In the genomic region with DNA sequence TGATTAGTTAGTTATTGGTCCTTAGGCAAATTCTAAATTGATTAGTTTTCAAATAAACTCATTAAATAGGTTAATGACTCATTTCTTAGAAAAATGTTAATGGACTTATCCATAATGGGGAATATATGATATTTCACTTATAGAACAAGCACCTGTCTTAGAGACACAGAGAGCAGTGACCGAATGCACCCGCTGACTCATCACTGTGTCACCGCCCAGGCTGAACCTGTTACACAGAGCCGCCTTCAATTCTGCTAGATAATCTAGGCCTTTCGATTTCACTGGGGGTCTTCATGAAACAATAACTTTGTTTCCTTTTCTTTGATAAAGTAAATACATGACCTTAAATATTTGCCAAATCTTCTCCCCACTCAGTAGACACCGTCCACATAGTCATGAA, we compare ENCODE assay signal across 19 cellular contexts. TPM values are rescaled to one million over a fixed set of nuclear protein-coding genes. Genes with fewer than 3 reads are reported as not detected.
A peak's percentile ranks its signal among the peaks of the same experiment; 100 is the strongest.
DNase-seq lines count a peak whose midpoint lies in the region; TF ChIP-seq lines count a peak whose summit lies in the region.
"Had no signal": no experiment of that assay in that cellular context is flagged by ENCODE, and none has a peak within 500 bp of the region (broad histone marks: within the 10 kb centered on the region; RNA-seq: fewer than 3 reads in every experiment).

No MANE protein-coding gene starts in this region.

- no peaks in the 10 kb centered on the region for H3K36me3 Mint-ChIP-seq in activated CD4-positive, alpha-beta T cell treated with anti-CD3 and anti-CD28 coated beads, Interleukin-2, amount 10 ng/mL, durations not matched to agents 24 days and 14 days (ENCODE audit: low read depth)
- peaks cover 11% of the 10 kb centered on the region for H3K36me3 Mint-ChIP-seq in activated T-helper 2 cell treated with anti-CD3 and anti-CD28 coated beads, Interferon-gamma antibody, Interleukin-2, Interleukin-4, amounts not matched to agents 10 μg/mL and 5 μg/mL and 100 μg/mL, durations not matched to agents 14 hours and 24 hours and 36 hours (ENCODE audit: low read depth)
- H3K36me3 Mint-ChIP-seq: natural killer cell treated with Interleukin-12 subunit alpha and Interleukin-12 subunit beta and Interleukin-15 and Interleukin-18, amount 100 ng/mL, for 72 hours had no signal

- H3K9me3 Mint-ChIP-seq in activated CD4-positive, alpha-beta T cell treated with anti-CD3 and anti-CD28 coated beads, Interleukin-2, amount 10 ng/mL, durations not matched to agents 24 days and 14 days: no peaks in the 10 kb centered on the region
- H3K9me3 Mint-ChIP-seq in activated T-helper 2 cell treated with anti-CD3 and anti-CD28 coated beads, Interferon-gamma antibody, Interleukin-2, Interleukin-4, amounts not matched to agents 10 μg/mL and 5 μg/mL and 100 μg/mL, durations not matched to agents 14 hours and 24 hours and 36 hours: no peaks in the 10 kb centered on the region
- H3K9me3 Mint-ChIP-seq: activated naive CD4-positive, alpha-beta T cell treated with anti-CD3 and anti-CD28 coated beads, Interleukin-2, amount 10 ng/mL, durations not matched to agents 7 days and 5 days; natural killer cell treated with Interleukin-12 subunit alpha and Interleukin-12 subunit beta and Interleukin-15 and Interleukin-18, amount 100 ng/mL, for 72 hours; T-helper 2 cell treated with Interferon-gamma antibody and Interleukin-4, amounts not matched to agents 5 μg/mL and 100 μg/mL, for 36 hours had no signal

- H3K27ac ChIP-seq in neutrophil: peak overlapping the region; percentile 11
- H3K27ac ChIP-seq: suprapubic skin had no signal

- intact Hi-C loops in activated CD4-positive, alpha-beta T cell treated with anti-CD3 and anti-CD28 coated beads, Interleukin-2, amount 10 ng/mL, durations not matched to agents 24 days and 14 days (cut with micrococcal nuclease): no loop called here
- intact Hi-C loops in activated T-helper 2 cell treated with anti-CD3 and anti-CD28 coated beads, Interferon-gamma antibody, Interleukin-2, Interleukin-4, amounts not matched to agents 10 μg/mL and 5 μg/mL and 100 μg/mL, durations not matched to agents 14 hours and 24 hours and 36 hours (cut with micrococcal nuclease): no loop called here

- peaks cover 37 to 44% of the 10 kb centered on the region in 2 experiments for H3K4me1 ChIP-seq in neutrophil (ENCODE audit: control insufficient read depth in 1 of 2, insufficient read depth in 1 of 2, low read depth in 1 of 2, low read length in 1 of 2)
- peaks cover 5% of the 10 kb centered on the region for H3K4me1 ChIP-seq in HAP-1

- H3K27ac Mint-ChIP-seq in activated CD4-positive, alpha-beta T cell treated with anti-CD3 and anti-CD28 coated beads, Interleukin-2, amount 10 ng/mL, durations not matched to agents 24 days and 14 days: no peak overlapping the region
- H3K27ac Mint-ChIP-seq in activated T-helper 2 cell treated with anti-CD3 and anti-CD28 coated beads, Interferon-gamma antibody, Interleukin-2, Interleukin-4, amounts not matched to agents 10 μg/mL and 5 μg/mL and 100 μg/mL, durations not matched to agents 14 hours and 24 hours and 36 hours: peak overlapping the region; percentile 21
- H3K27ac Mint-ChIP-seq: activated naive CD4-positive, alpha-beta T cell treated with anti-CD3 and anti-CD28 coated beads, Interleukin-2, amount 10 ng/mL, durations not matched to agents 7 days and 5 days; natural killer cell treated with Interleukin-12 subunit alpha and Interleukin-12 subunit beta and Interleukin-15 and Interleukin-18, amount 100 ng/mL, for 72 hours; T-helper 2 cell treated with Interferon-gamma antibody and Interleukin-4, amounts not matched to agents 5 μg/mL and 100 μg/mL, for 36 hours had no signal

- in situ Hi-C loops in HAP-1 (cut with MboI; ENCODE audit: low sequenced_read_pairs): no loop called here

- peaks cover 20% of the 10 kb centered on the region for H3K4me1 Mint-ChIP-seq in activated CD4-positive, alpha-beta T cell treated with anti-CD3 and anti-CD28 coated beads, Interleukin-2, amount 10 ng/mL, durations not matched to agents 24 days and 14 days
- peaks cover 32% of the 10 kb centered on the region for H3K4me1 Mint-ChIP-seq in activated T-helper 2 cell treated with anti-CD3 and anti-CD28 coated beads, Interferon-gamma antibody, Interleukin-2, Interleukin-4, amounts not matched to agents 10 μg/mL and 5 μg/mL and 100 μg/mL, durations not matched to agents 14 hours and 24 hours and 36 hours (ENCODE audit: low read depth)

- H3K27me3 ChIP-seq in neutrophil (no peaks in the 10 kb centered on the region), HAP-1 (ENCODE audit: low read depth) (no peaks in the 10 kb centered on the region)
- H3K27me3 ChIP-seq: suprapubic skin had no signal

- H3K9me3 ChIP-seq in neutrophil: no peaks in the 10 kb centered on the region
- H3K9me3 ChIP-seq in HAP-1: no peaks in the 10 kb centered on the region
- H3K9me3 ChIP-seq: suprapubic skin had no signal

- H3K4me3 ChIP-seq in neutrophil (ENCODE audit: low read depth in 1 of 2, low read length in 1 of 2) (no peak overlapping the region), HAP-1 (no peak overlapping the region)
- H3K4me3 ChIP-seq: suprapubic skin had no signal

- peak; percentile 24 to 32 for DNase-seq in activated CD4-positive, alpha-beta T cell treated with anti-CD3 and anti-CD28 coated beads, Interleukin-2, amount 50 U/mL, for 48 hours
- no peak for DNase-seq in activated CD4-positive, alpha-beta T cell treated with anti-CD3 and anti-CD28 coated beads, Interleukin-2, amount 10 ng/mL, durations not matched to agents 24 days and 14 days
- peak; percentile 63 for DNase-seq in HPDE6-E6E7 (ENCODE audit: extremely low spot score)
- no peak for DNase-seq in activated T-helper 2 cell treated with anti-CD3 and anti-CD28 coated beads, Interferon-gamma antibody, Interleukin-2, Interleukin-4, amounts not matched to agents 10 μg/mL and 5 μg/mL and 100 μg/mL, durations not matched to agents 14 hours and 24 hours and 36 hours (ENCODE audit: low spot score)
- no peak for DNase-seq in HAP-1 (ENCODE audit: low spot score in 2 of 2)
- DNase-seq in ureter (ENCODE audit: low spot score): no peak
- no peak for DNase-seq in AML-193 (lab: John Stamatoyannopoulos, UW)
- DNase-seq: activated CD8-positive, alpha-beta memory T cell treated with anti-CD3 and anti-CD28 coated beads for 24 hours; activated naive CD4-positive, alpha-beta T cell treated with anti-CD3 and anti-CD28 coated beads, Interleukin-2, amount 10 ng/mL, durations not matched to agents 7 days and 5 days; caudate nucleus; COR-L47; effector memory CD4-positive, alpha-beta T cell; foreskin fibroblast; NCI-H2081; NCI-H69 had no signal

- H3K4me3 Mint-ChIP-seq in activated CD4-positive, alpha-beta T cell treated with anti-CD3 and anti-CD28 coated beads, Interleukin-2, amount 10 ng/mL, durations not matched to agents 24 days and 14 days: no peak overlapping the region
- H3K4me3 Mint-ChIP-seq in activated T-helper 2 cell treated with anti-CD3 and anti-CD28 coated beads, Interferon-gamma antibody, Interleukin-2, Interleukin-4, amounts not matched to agents 10 μg/mL and 5 μg/mL and 100 μg/mL, durations not matched to agents 14 hours and 24 hours and 36 hours (ENCODE audit: low read depth): no peak overlapping the region
- H3K4me3 Mint-ChIP-seq: activated naive CD4-positive, alpha-beta T cell treated with anti-CD3 and anti-CD28 coated beads, Interleukin-2, amount 10 ng/mL, durations not matched to agents 7 days and 5 days; natural killer cell treated with Interleukin-12 subunit alpha and Interleukin-12 subunit beta and Interleukin-15 and Interleukin-18, amount 100 ng/mL, for 72 hours; T-helper 2 cell treated with Interferon-gamma antibody and Interleukin-4, amounts not matched to agents 5 μg/mL and 100 μg/mL, for 36 hours had no signal

- peaks cover 27% of the 10 kb centered on the region for H3K36me3 ChIP-seq in neutrophil
- H3K36me3 ChIP-seq in HAP-1 (replicated peaks): no peaks in the 10 kb centered on the region

- no peaks in the 10 kb centered on the region for H3K27me3 Mint-ChIP-seq in activated CD4-positive, alpha-beta T cell treated with anti-CD3 and anti-CD28 coated beads, Interleukin-2, amount 10 ng/mL, durations not matched to agents 24 days and 14 days
- no peaks in the 10 kb centered on the region for H3K27me3 Mint-ChIP-seq in activated T-helper 2 cell treated with anti-CD3 and anti-CD28 coated beads, Interferon-gamma antibody, Interleukin-2, Interleukin-4, amounts not matched to agents 10 μg/mL and 5 μg/mL and 100 μg/mL, durations not matched to agents 14 hours and 24 hours and 36 hours (ENCODE audit: low read depth)
- H3K27me3 Mint-ChIP-seq: activated naive CD4-positive, alpha-beta T cell treated with anti-CD3 and anti-CD28 coated beads, Interleukin-2, amount 10 ng/mL, durations not matched to agents 7 days and 5 days; natural killer cell treated with Interleukin-12 subunit alpha and Interleukin-12 subunit beta and Interleukin-15 and Interleukin-18, amount 100 ng/mL, for 72 hours had no signal

- TF ChIP-seq CTCF in neutrophil (IDR thresholded peaks at IDR 0.05): no peak

RNA-seq across cellular contexts. Expression of gene IRS2, which starts 13.1 kb away (rescaled TPM):
- 3.2 and 3.5 TPM in 2 replicates for total RNA-seq in activated CD4-positive, alpha-beta T cell treated with anti-CD3 and anti-CD28 coated beads, Interleukin-2, amount 10 ng/mL, durations not matched to agents 24 days and 14 days
- total RNA-seq in activated T-helper 2 cell treated with anti-CD3 and anti-CD28 coated beads, Interferon-gamma antibody, Interleukin-2, Interleukin-4, amounts not matched to agents 10 μg/mL and 5 μg/mL and 100 μg/mL, durations not matched to agents 14 hours and 24 hours and 36 hours: 5.0 and 5.5 TPM in 2 replicates
- 6.0 TPM for total RNA-seq in ureter

Comparison
In these comparisons a context has a peak if more than half of its experiments do, and no peak if none do; other contexts are left out.
1. DNase-seq: peak in activated CD4-positive, alpha-beta T cell treated with anti-CD3 and anti-CD28 coated beads, Interleukin-2, amount 50 U/mL, for 48 hours (2 of 2) and HPDE6-E6E7 (single experiment); none in activated CD4-positive, alpha-beta T cell treated with anti-CD3 and anti-CD28 coated beads, Interleukin-2, amount 10 ng/mL, durations not matched to agents 24 days and 14 days (single experiment), activated T-helper 2 cell treated with anti-CD3 and anti-CD28 coated beads, Interferon-gamma antibody, Interleukin-2, Interleukin-4, amounts not matched to agents 10 μg/mL and 5 μg/mL and 100 μg/mL, durations not matched to agents 14 hours and 24 hours and 36 hours (single experiment), HAP-1 (0 of 2), ureter (single experiment) and AML-193 (0 of 2).